Comparison of ENCODE assay signal across 1 cellular context in the genomic region with DNA sequence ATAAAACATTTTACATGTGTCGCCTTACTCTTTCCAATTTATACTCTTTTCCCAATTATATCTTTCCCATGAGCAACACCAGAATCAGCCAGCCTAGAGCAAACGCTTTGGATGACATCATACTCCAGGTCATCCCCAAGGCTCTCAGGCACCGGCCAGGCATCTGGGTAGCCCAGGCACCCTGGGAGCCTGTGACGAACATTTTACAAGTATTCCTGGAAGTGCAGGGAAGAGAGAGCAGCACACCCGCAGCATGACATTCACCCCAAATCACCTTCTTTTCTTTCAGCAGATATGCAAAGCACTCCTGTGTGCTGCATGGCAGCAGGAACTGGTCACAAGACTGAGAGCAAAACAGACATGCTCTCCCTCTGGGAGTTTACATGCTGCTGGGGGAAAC.
TF ChIP-seq lines count a peak whose summit lies in the region.

No MANE protein-coding gene starts in this region.

TF ChIP-seq in HEK293, 187 proteins besides CTCF, POLR2A, EP300 and RAD21 (continued from another document):
- TF ChIP-seq KLF16 (tag by site-specific recombination; IDR thresholded peaks at IDR 0.05) (no peak), ZBTB20 (tag by site-specific recombination; IDR thresholded peaks at IDR 0.05) (no peak), ZNF544 (tag by site-specific recombination; IDR thresholded peaks at IDR 0.05) (no peak)
